In genomic region chr7:86645676-86646276, GRCh38 we compare ENCODE assay signal across 1 cellular context.
TF ChIP-seq lines count a peak whose summit lies in the region.

No MANE protein-coding gene starts in this region.

TF ChIP-seq in K562, 482 proteins besides CTCF, POLR2A, EP300 and RAD21:
- no peak for TF ChIP-seq ZNF77 (CRISPR knock-in tag; IDR thresholded peaks at IDR 0.05)
- peak; percentile 67 for TF ChIP-seq HNRNPK (IDR thresholded peaks at IDR 0.05; ENCODE audit: low read depth, low read length, poor library complexity, severe bottlenecking)
